In the genomic region with DNA sequence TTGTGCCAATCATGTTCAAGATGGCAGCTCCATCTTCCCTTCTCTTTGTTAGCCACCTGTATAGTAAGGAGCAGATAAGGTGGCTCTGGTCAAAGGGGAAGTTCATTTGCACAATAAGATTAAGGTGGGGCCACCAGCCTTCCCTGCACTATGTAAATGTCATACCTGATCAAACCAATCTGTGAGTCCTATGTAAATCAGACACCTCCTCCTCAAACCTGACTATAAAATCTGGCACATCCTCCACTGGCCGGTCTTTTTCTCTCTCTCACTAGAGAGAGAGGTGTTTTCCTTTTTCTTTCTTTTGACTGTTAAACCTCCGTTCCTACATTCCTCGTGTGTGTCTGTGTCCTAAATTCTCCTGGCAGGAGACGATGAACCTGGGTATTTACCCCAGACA, we compare ENCODE assay signal across 24 cellular contexts.
"Had no signal": no experiment of that assay in that cellular context is flagged by ENCODE, and none has a peak within 500 bp of the region (broad histone marks: within the 10 kb centered on the region; RNA-seq: fewer than 3 reads in every experiment).

No MANE protein-coding gene starts in this region.

- H3K27me3 Mint-ChIP-seq: activated B cell treated with CpG ODN at 0.5 μM for 24 hours; activated CD4-positive, alpha-beta T cell treated with anti-CD3 and anti-CD28 coated beads, Interleukin-2, amount 10 ng/mL, durations not matched to agents 24 days and 14 days; activated naive CD8-positive, alpha-beta T cell; activated T-helper 17 cell treated with anti-CD3 and anti-CD28 coated beads, Interleukin-2, amount 50 U/mL, for 72 hours; T-helper 17 cell had no signal

- ATAC-seq: activated T-helper 17 cell treated with anti-CD3 and anti-CD28 coated beads, Interleukin-2, amount 50 U/mL, for 72 hours; T-helper 17 cell had no signal

- H3K9me3 Mint-ChIP-seq: activated B cell treated with CpG ODN at 0.5 μM for 24 hours; activated CD4-positive, alpha-beta T cell treated with anti-CD3 and anti-CD28 coated beads, Interleukin-2, amount 10 ng/mL, durations not matched to agents 24 days and 14 days; brain had no signal

- H3K36me3 ChIP-seq: cardiac muscle cell had no signal

- DNase-seq: activated B cell treated with CpG ODN at 0.5 μM for 24 hours; activated CD4-positive, alpha-beta T cell treated with anti-CD3 and anti-CD28 coated beads for 1 hour; activated CD4-positive, alpha-beta T cell treated with anti-CD3 and anti-CD28 coated beads, Interleukin-2, amount 10 ng/mL, durations not matched to agents 24 days and 14 days; activated CD4-positive, alpha-beta T cell treated with anti-CD3 and anti-CD28 coated beads, Interleukin-2, amount 50 U/mL, for 48 hours; activated gamma-delta T cell; activated naive CD4-positive, alpha-beta T cell treated with anti-CD3 and anti-CD28 coated beads for 36 hours; activated T-cell treated with anti-CD3 and anti-CD28 coated beads, Interleukin-2, amount 50 U/mL, for 48 hours; amygdala; KG1; NCI-H1048; NCI-H146; NCI-H187 treated with DMSO at 0.1 percent for 48 hours; NCI-H2081 treated with DMSO at 0.1 percent for 48 hours; NCI-H446; NCI-H524; NCI-H774; NK-92 treated with Interleukin-12 subunit alpha and Interleukin-12 subunit beta, amount 100 ng/mL, for 24 hours; SHP77 treated with DMSO at 0.1 percent for 48 hours; T-helper 17 cell; T-helper 9 cell had no signal

- H3K27ac Mint-ChIP-seq: activated B cell treated with CpG ODN at 0.5 μM for 24 hours; activated CD4-positive, alpha-beta T cell treated with anti-CD3 and anti-CD28 coated beads, Interleukin-2, amount 10 ng/mL, durations not matched to agents 24 days and 14 days; activated naive CD4-positive, alpha-beta T cell treated with anti-CD3 and anti-CD28 coated beads for 36 hours; activated naive CD8-positive, alpha-beta T cell; activated T-helper 17 cell treated with anti-CD3 and anti-CD28 coated beads, Interleukin-2, amount 50 U/mL, for 72 hours; brain; T-helper 17 cell had no signal

- H3K27ac ChIP-seq: cardiac muscle cell had no signal

- H3K36me3 Mint-ChIP-seq: activated naive CD8-positive, alpha-beta T cell; brain had no signal

- H3K4me3 ChIP-seq: cardiac muscle cell had no signal

- H3K27me3 ChIP-seq: cardiac muscle cell had no signal

- H3K4me1 Mint-ChIP-seq: activated B cell treated with CpG ODN at 0.5 μM for 24 hours; activated CD4-positive, alpha-beta T cell treated with anti-CD3 and anti-CD28 coated beads, Interleukin-2, amount 10 ng/mL, durations not matched to agents 24 days and 14 days; activated T-helper 17 cell treated with anti-CD3 and anti-CD28 coated beads, Interleukin-2, amount 50 U/mL, for 72 hours; brain; T-helper 17 cell had no signal

- H3K4me3 Mint-ChIP-seq: activated B cell treated with CpG ODN at 0.5 μM for 24 hours; activated CD4-positive, alpha-beta T cell treated with anti-CD3 and anti-CD28 coated beads, Interleukin-2, amount 10 ng/mL, durations not matched to agents 24 days and 14 days; activated naive CD4-positive, alpha-beta T cell treated with anti-CD3 and anti-CD28 coated beads for 36 hours; activated naive CD8-positive, alpha-beta T cell; activated T-helper 17 cell treated with anti-CD3 and anti-CD28 coated beads, Interleukin-2, amount 50 U/mL, for 72 hours; brain; T-helper 17 cell had no signal
